1 cellular context compared by ENCODE assay signal in the genomic region with DNA sequence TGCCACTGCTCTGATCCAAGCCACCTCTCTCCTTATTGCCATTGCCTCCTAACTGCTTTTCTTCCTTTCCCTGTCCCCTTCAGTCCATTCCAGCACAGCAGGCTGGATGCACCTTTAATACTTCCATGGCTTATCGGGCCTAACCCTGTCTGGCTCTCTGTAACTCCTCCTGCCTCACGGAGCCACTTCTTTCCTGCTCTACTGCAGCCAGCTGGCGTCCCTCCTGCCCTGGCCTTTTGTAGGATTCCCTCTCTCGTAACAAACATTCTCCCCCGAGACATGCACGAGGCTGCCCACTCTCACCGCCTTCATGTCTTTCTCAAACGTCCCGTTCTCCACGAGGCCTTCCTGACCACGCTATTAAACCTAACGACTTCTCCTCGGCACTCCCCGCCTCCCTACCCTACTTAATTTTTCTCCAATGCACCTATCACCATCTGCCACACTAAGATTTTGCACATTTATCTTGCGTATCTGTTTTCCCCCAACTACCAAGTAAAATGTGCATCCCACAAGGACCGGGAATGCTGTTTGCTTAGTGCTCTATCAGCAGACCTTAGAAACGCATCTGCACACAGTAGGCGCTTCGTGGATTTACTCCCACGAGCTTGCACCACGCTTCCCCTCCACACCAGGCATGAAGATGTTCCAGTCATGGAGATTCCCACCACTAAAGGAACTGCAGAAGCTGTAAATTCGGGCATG.
TF ChIP-seq lines count a peak whose summit lies in the region.

No MANE protein-coding gene starts in this region.

TF ChIP-seq in H1, 55 proteins besides CTCF, POLR2A, EP300 and RAD21:
- no peak for TF ChIP-seq RXRA (IDR thresholded peaks at IDR 0.05; ENCODE audit: insufficient read depth, low read depth, low read length)
- TF ChIP-seq, protein P1, sequence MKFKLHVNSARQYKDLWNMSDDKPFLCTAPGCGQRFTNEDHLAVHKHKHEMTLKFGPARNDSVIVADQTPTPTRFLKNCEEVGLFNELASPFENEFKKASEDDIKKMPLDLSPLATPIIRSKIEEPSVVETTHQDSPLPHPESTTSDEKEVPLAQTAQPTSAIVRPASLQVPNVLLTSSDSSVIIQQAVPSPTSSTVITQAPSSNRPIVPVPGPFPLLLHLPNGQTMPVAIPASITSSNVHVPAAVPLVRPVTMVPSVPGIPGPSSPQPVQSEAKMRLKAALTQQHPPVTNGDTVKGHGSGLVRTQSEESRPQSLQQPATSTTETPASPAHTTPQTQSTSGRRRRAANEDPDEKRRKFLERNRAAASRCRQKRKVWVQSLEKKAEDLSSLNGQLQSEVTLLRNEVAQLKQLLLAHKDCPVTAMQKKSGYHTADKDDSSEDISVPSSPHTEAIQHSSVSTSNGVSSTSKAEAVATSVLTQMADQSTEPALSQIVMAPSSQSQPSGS (IDR thresholded peaks at IDR 0.05; ENCODE audit: low read length): no peak
- TF ChIP-seq, protein P2, sequence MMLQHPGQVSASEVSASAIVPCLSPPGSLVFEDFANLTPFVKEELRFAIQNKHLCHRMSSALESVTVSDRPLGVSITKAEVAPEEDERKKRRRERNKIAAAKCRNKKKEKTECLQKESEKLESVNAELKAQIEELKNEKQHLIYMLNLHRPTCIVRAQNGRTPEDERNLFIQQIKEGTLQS (IDR thresholded peaks at IDR 0.05; ENCODE audit: insufficient read depth, low read depth, low read length): no peak
- TF ChIP-seq HDAC6 (IDR thresholded peaks at IDR 0.05; ENCODE audit: low read depth, low read length): no peak
- TF ChIP-seq TCF12 (IDR thresholded peaks at IDR 0.05; ENCODE audit: low read depth, low read length): no peak
- TF ChIP-seq TAF1 (IDR thresholded peaks at IDR 0.05; ENCODE audit: low read depth, low read length): no peak
- no peak for TF ChIP-seq CTBP2 (IDR thresholded peaks at IDR 0.05; ENCODE audit: borderline replicate concordance, insufficient read depth, insufficient read length, low read length)
- TF ChIP-seq SAP30 (IDR thresholded peaks at IDR 0.05; ENCODE audit: insufficient read depth, insufficient replicate concordance, low read length): no peak
- TF ChIP-seq CEBPB (IDR thresholded peaks at IDR 0.05; ENCODE audit: low read depth, low read length): no peak
- no peak for TF ChIP-seq POU5F1 (IDR thresholded peaks at IDR 0.05; ENCODE audit: low read depth, low read length)
- TF ChIP-seq, protein P3, sequence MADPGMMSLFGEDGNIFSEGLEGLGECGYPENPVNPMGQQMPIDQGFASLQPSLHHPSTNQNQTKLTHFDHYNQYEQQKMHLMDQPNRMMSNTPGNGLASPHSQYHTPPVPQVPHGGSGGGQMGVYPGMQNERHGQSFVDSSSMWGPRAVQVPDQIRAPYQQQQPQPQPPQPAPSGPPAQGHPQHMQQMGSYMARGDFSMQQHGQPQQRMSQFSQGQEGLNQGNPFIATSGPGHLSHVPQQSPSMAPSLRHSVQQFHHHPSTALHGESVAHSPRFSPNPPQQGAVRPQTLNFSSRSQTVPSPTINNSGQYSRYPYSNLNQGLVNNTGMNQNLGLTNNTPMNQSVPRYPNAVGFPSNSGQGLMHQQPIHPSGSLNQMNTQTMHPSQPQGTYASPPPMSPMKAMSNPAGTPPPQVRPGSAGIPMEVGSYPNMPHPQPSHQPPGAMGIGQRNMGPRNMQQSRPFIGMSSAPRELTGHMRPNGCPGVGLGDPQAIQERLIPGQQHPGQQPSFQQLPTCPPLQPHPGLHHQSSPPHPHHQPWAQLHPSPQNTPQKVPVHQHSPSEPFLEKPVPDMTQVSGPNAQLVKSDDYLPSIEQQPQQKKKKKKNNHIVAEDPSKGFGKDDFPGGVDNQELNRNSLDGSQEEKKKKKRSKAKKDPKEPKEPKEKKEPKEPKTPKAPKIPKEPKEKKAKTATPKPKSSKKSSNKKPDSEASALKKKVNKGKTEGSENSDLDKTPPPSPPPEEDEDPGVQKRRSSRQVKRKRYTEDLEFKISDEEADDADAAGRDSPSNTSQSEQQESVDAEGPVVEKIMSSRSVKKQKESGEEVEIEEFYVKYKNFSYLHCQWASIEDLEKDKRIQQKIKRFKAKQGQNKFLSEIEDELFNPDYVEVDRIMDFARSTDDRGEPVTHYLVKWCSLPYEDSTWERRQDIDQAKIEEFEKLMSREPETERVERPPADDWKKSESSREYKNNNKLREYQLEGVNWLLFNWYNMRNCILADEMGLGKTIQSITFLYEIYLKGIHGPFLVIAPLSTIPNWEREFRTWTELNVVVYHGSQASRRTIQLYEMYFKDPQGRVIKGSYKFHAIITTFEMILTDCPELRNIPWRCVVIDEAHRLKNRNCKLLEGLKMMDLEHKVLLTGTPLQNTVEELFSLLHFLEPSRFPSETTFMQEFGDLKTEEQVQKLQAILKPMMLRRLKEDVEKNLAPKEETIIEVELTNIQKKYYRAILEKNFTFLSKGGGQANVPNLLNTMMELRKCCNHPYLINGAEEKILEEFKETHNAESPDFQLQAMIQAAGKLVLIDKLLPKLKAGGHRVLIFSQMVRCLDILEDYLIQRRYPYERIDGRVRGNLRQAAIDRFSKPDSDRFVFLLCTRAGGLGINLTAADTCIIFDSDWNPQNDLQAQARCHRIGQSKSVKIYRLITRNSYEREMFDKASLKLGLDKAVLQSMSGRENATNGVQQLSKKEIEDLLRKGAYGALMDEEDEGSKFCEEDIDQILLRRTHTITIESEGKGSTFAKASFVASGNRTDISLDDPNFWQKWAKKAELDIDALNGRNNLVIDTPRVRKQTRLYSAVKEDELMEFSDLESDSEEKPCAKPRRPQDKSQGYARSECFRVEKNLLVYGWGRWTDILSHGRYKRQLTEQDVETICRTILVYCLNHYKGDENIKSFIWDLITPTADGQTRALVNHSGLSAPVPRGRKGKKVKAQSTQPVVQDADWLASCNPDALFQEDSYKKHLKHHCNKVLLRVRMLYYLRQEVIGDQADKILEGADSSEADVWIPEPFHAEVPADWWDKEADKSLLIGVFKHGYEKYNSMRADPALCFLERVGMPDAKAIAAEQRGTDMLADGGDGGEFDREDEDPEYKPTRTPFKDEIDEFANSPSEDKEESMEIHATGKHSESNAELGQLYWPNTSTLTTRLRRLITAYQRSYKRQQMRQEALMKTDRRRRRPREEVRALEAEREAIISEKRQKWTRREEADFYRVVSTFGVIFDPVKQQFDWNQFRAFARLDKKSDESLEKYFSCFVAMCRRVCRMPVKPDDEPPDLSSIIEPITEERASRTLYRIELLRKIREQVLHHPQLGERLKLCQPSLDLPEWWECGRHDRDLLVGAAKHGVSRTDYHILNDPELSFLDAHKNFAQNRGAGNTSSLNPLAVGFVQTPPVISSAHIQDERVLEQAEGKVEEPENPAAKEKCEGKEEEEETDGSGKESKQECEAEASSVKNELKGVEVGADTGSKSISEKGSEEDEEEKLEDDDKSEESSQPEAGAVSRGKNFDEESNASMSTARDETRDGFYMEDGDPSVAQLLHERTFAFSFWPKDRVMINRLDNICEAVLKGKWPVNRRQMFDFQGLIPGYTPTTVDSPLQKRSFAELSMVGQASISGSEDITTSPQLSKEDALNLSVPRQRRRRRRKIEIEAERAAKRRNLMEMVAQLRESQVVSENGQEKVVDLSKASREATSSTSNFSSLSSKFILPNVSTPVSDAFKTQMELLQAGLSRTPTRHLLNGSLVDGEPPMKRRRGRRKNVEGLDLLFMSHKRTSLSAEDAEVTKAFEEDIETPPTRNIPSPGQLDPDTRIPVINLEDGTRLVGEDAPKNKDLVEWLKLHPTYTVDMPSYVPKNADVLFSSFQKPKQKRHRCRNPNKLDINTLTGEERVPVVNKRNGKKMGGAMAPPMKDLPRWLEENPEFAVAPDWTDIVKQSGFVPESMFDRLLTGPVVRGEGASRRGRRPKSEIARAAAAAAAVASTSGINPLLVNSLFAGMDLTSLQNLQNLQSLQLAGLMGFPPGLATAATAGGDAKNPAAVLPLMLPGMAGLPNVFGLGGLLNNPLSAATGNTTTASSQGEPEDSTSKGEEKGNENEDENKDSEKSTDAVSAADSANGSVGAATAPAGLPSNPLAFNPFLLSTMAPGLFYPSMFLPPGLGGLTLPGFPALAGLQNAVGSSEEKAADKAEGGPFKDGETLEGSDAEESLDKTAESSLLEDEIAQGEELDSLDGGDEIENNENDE (IDR thresholded peaks at IDR 0.05; ENCODE audit: insufficient replicate concordance, low read length): no peak
- no peak for TF ChIP-seq RBBP5 (IDR thresholded peaks at IDR 0.05; ENCODE audit: borderline replicate concordance, low read depth, low read length)
